In genomic region chr3:71393745-71394144, GRCh38 we compare ENCODE assay signal across 20 cellular contexts.
"Had no signal": no experiment of that assay in that cellular context is flagged by ENCODE, and none has a peak within 500 bp of the region (broad histone marks: within the 10 kb centered on the region; RNA-seq: fewer than 3 reads in every experiment).

No MANE protein-coding gene starts in this region.

- H3K36me3 Mint-ChIP-seq: activated naive CD8-positive, alpha-beta T cell treated with anti-CD3 and anti-CD28 coated beads, Interleukin-2, amount 10 ng/mL, durations not matched to agents 7 days and 5 days; immature natural killer cell had no signal

- H3K36me3 ChIP-seq: breast epithelium, esophagus squamous epithelium, lower lobe of right lung, prostate gland, spleen, upper lobe of left lung had no signal

- H3K4me3 ChIP-seq: breast epithelium, esophagus squamous epithelium, lower lobe of right lung, prostate gland, spleen, upper lobe of left lung had no signal

- H3K9me3 Mint-ChIP-seq: activated CD4-positive, alpha-beta memory T cell treated with anti-CD3 and anti-CD28 coated beads, Interleukin-2, amount 10 ng/mL, durations not matched to agents 7 days and 5 days; activated T-helper 2 cell treated with anti-CD3 and anti-CD28 coated beads, Interferon-gamma antibody, Interleukin-2, Interleukin-4, amounts not matched to agents 10 μg/mL and 5 μg/mL and 100 μg/mL, durations not matched to agents 14 hours and 24 hours and 36 hours; immature natural killer cell; nephron; T-helper 2 cell treated with Interferon-gamma antibody and Interleukin-4, amounts not matched to agents 5 μg/mL and 100 μg/mL, for 36 hours had no signal

- H3K9me3 ChIP-seq: breast epithelium, esophagus squamous epithelium, lower lobe of right lung, prostate gland, spleen, upper lobe of left lung had no signal

- H3K27me3 Mint-ChIP-seq: activated naive CD8-positive, alpha-beta T cell treated with anti-CD3 and anti-CD28 coated beads, Interleukin-2, amount 10 ng/mL, durations not matched to agents 7 days and 5 days had no signal

- DNase-seq: activated CD4-positive, alpha-beta memory T cell treated with anti-CD3 and anti-CD28 coated beads, Interleukin-2, amount 10 ng/mL, durations not matched to agents 7 days and 5 days; activated CD4-positive, alpha-beta T cell treated with anti-CD3 and anti-CD28 coated beads for 1 hour; activated naive CD8-positive, alpha-beta T cell treated with anti-CD3 and anti-CD28 coated beads, Interleukin-2, amount 10 ng/mL, durations not matched to agents 7 days and 5 days; aorta; esophagus squamous epithelium; foreskin fibroblast; lower lobe of right lung; midbrain; occipital lobe; spleen; stimulated activated CD4-positive, alpha-beta T cell treated with anti-CD3 and anti-CD28 coated beads, Interleukin-1b, Interleukin-23, amount 100 ng/mL, for 48 hours; stimulated activated naive CD4-positive, alpha-beta T cell; upper lobe of left lung had no signal

- H3K27me3 ChIP-seq: breast epithelium, esophagus squamous epithelium, spleen, upper lobe of left lung had no signal

- H3K27ac Mint-ChIP-seq: activated CD4-positive, alpha-beta memory T cell treated with anti-CD3 and anti-CD28 coated beads, Interleukin-2, amount 10 ng/mL, durations not matched to agents 7 days and 5 days; activated naive CD8-positive, alpha-beta T cell treated with anti-CD3 and anti-CD28 coated beads, Interleukin-2, amount 10 ng/mL, durations not matched to agents 7 days and 5 days; activated T-helper 2 cell treated with anti-CD3 and anti-CD28 coated beads, Interferon-gamma antibody, Interleukin-2, Interleukin-4, amounts not matched to agents 10 μg/mL and 5 μg/mL and 100 μg/mL, durations not matched to agents 14 hours and 24 hours and 36 hours; immature natural killer cell; nephron; T-helper 2 cell treated with Interferon-gamma antibody and Interleukin-4, amounts not matched to agents 5 μg/mL and 100 μg/mL, for 36 hours had no signal

- ATAC-seq: lower lobe of right lung, sciatic nerve had no signal

- H3K4me3 Mint-ChIP-seq: activated CD4-positive, alpha-beta memory T cell treated with anti-CD3 and anti-CD28 coated beads, Interleukin-2, amount 10 ng/mL, durations not matched to agents 7 days and 5 days; activated naive CD8-positive, alpha-beta T cell treated with anti-CD3 and anti-CD28 coated beads, Interleukin-2, amount 10 ng/mL, durations not matched to agents 7 days and 5 days; immature natural killer cell; nephron; T-helper 2 cell treated with Interferon-gamma antibody and Interleukin-4, amounts not matched to agents 5 μg/mL and 100 μg/mL, for 36 hours had no signal

- H3K27ac ChIP-seq: breast epithelium, esophagus squamous epithelium, lower lobe of right lung, prostate gland, upper lobe of left lung had no signal
